Comparison of ENCODE assay signal across 21 cellular contexts in genomic region chr4:136706942-136707341, GRCh38.
DNase-seq lines count a peak whose midpoint lies in the region; ATAC-seq and TF ChIP-seq lines count a peak whose summit lies in the region.
"Had no signal": no experiment of that assay in that cellular context is flagged by ENCODE, and none has a peak within 500 bp of the region (broad histone marks: within the 10 kb centered on the region; RNA-seq: fewer than 3 reads in every experiment).

No MANE protein-coding gene starts in this region.

- no peaks in the 10 kb centered on the region for H3K27me3 Mint-ChIP-seq in MCF 10A (ENCODE audit: insufficient read depth, unreplicated experiment)
- H3K27me3 Mint-ChIP-seq: T-helper 17 cell had no signal

- H3K27ac ChIP-seq in upper lobe of right lung = no peak overlapping the region
- H3K27ac ChIP-seq in PC-9 = no peak overlapping the region
- H3K27ac ChIP-seq: 22Rv1 had no signal

- no peaks in the 10 kb centered on the region for H3K9me2 ChIP-seq in PC-9 (ENCODE audit: insufficient read depth)

- no peaks in the 10 kb centered on the region for H3F3A ChIP-seq in PC-9 (ENCODE audit: insufficient read depth, low read depth)

- H3K4me2 ChIP-seq in PC-9 = no peak overlapping the region

- no peak overlapping the region for H3K4me3 ChIP-seq in upper lobe of right lung
- no peak overlapping the region for H3K4me3 ChIP-seq in PC-9

- POLR2A ChIA-PET in MCF 10A (lab: Yijun Ruan, JAX) (no interaction called here), PC-9 (lab: Charles Lee; ENCODE audit: unreplicated experiment) (no interaction called here)

- no peak overlapping the region for H3K27ac Mint-ChIP-seq in MCF 10A (ENCODE audit: low read depth, unreplicated experiment)
- H3K27ac Mint-ChIP-seq: T-helper 17 cell had no signal

- no peaks in the 10 kb centered on the region for H3K79me2 ChIP-seq in PC-9 (ENCODE audit: low read depth)

- TF ChIP-seq CTCF in MCF 10A (IDR thresholded peaks at IDR 0.05; ENCODE audit: unreplicated experiment) = no peak
- TF ChIP-seq CTCF in upper lobe of right lung (IDR thresholded peaks at IDR 0.05) = no peak
- no peak for TF ChIP-seq CTCF in PC-9 (conservative IDR thresholded peaks at IDR 0.05)

- no peaks in the 10 kb centered on the region for H4K20me1 ChIP-seq in PC-9 (ENCODE audit: insufficient read depth)

- no peak for ATAC-seq in upper lobe of right lung
- ATAC-seq: T-helper 17 cell had no signal

- no peak overlapping the region for H3K4me3 Mint-ChIP-seq in MCF 10A (ENCODE audit: unreplicated experiment)
- H3K4me3 Mint-ChIP-seq: T-helper 17 cell had no signal

- no peak overlapping the region for H2AFZ ChIP-seq in PC-9

- DNase-seq in NCI-H2171 treated with DMSO at 0.1 percent for 48 hours (lab: John Stamatoyannopoulos, UW) (peak; percentile 9), NCI-H2171 (lab: John Stamatoyannopoulos, UW) (no peak), NCI-H69 (lab: John Stamatoyannopoulos, UW) (peak; percentile 48), epidermal melanocyte (ENCODE audit: insufficient read length, low spot score) (peak; percentile 18), MCF 10A (ENCODE audit: unreplicated experiment) (no peak), upper lobe of right lung (no peak), PC-9 (no peak), UCSD-AML1 (lab: John Stamatoyannopoulos, UW; ENCODE audit: unreplicated experiment) (no peak)
- DNase-seq: AML-193, C1 segment of cervical spinal cord, NCI-H1092, NCI-H1436, NCI-H1930, NCI-H345, NCI-H524, NCI-H82, RPMI8226, SHP77, SW 1271, T-helper 17 cell had no signal

- H3K36me3 Mint-ChIP-seq in MCF 10A (ENCODE audit: insufficient read depth, unreplicated experiment) = no peaks in the 10 kb centered on the region

- intact Hi-C loops in MCF 10A (cut with micrococcal nuclease) = no loop called here
- intact Hi-C loops in upper lobe of right lung (cut with DNase I) = no loop called here
- intact Hi-C loops in PC-9 (cut with micrococcal nuclease; ENCODE audit: unreplicated experiment) = no loop called here

- no peaks in the 10 kb centered on the region for H3K9me3 Mint-ChIP-seq in MCF 10A (ENCODE audit: unreplicated experiment)

- no peaks in the 10 kb centered on the region for H3K4me1 Mint-ChIP-seq in MCF 10A (ENCODE audit: insufficient read depth, unreplicated experiment)
- H3K4me1 Mint-ChIP-seq: T-helper 17 cell had no signal

- H3K4me1 ChIP-seq in upper lobe of right lung = no peaks in the 10 kb centered on the region
- no peaks in the 10 kb centered on the region for H3K4me1 ChIP-seq in PC-9 (replicated peaks; ENCODE audit: insufficient read depth)

- no peaks in the 10 kb centered on the region for H3K9me3 ChIP-seq in upper lobe of right lung
- no peaks in the 10 kb centered on the region for H3K9me3 ChIP-seq in PC-9 (ENCODE audit: insufficient read depth, low read depth)

- H3K36me3 ChIP-seq in upper lobe of right lung (no peaks in the 10 kb centered on the region), PC-9 (ENCODE audit: low read depth) (no peaks in the 10 kb centered on the region)

- no peaks in the 10 kb centered on the region for H3K27me3 ChIP-seq in upper lobe of right lung
- H3K27me3 ChIP-seq in PC-9 (ENCODE audit: insufficient read depth, low read depth) = no peaks in the 10 kb centered on the region

- CTCF ChIA-PET in MCF 10A (lab: Yijun Ruan, JAX) (no interaction called here), PC-9 (lab: Charles Lee) (no interaction called here)

- no TSS peak for BruUV-seq in MCF 10A (replicated peaks; lab: Mats Ljungman, UMichigan)
- no TSS peak for BruUV-seq in PC-9 (replicated peaks; lab: Mats Ljungman, UMichigan)

Comparison
In these comparisons a context has a peak if more than half of its experiments do, and no peak if none do; other contexts are left out.
1. DNase-seq: peak in NCI-H2171 treated with DMSO at 0.1 percent for 48 hours (single experiment), NCI-H69 (single experiment) and epidermal melanocyte (single experiment); none in NCI-H2171 (single experiment), MCF 10A (single experiment), upper lobe of right lung (single experiment), PC-9 (0 of 2) and UCSD-AML1 (single experiment).